11 cellular contexts compared by ENCODE assay signal in genomic region chr10:104299031-104299904, GRCh38. TPM values are rescaled to one million over a fixed set of nuclear protein-coding genes. Genes with fewer than 3 reads are reported as not detected.
DNase-seq lines count a peak whose midpoint lies in the region; ATAC-seq, FAIRE-seq and TF ChIP-seq lines count a peak whose summit lies in the region.
"Had no signal": no experiment of that assay in that cellular context is flagged by ENCODE, and none has a peak within 500 bp of the region (broad histone marks: within the 10 kb centered on the region; RNA-seq: fewer than 3 reads in every experiment).

No MANE protein-coding gene starts in this region.

- H3K36me3 ChIP-seq in lung (ENCODE audit: control insufficient read depth in 2 of 2, insufficient read depth in 2 of 2, low read length in 2 of 2) = no peaks in the 10 kb centered on the region

- no peak for TF ChIP-seq CTCF in lung (IDR thresholded peaks at IDR 0.05; ENCODE audit: control extremely low read depth, extremely low read depth)

- peaks cover 13 to 22% of the 10 kb centered on the region in 2 donors for H3K4me1 ChIP-seq in lung (ENCODE audit: control insufficient read depth in 2 of 2, insufficient read depth in 2 of 2, low read length in 2 of 2)

- H3K27me3 ChIP-seq in lung (ENCODE audit: control insufficient read depth, insufficient read depth) = no peaks in the 10 kb centered on the region

- ATAC-seq in lung (ENCODE audit: insufficient read depth, low FRiP score) (no peak), GM19452 (IDR thresholded peaks at IDR 0.05; ENCODE audit: unreplicated experiment) (no peak)
- ATAC-seq: activated CD4-positive, CD25-positive, alpha-beta regulatory T cell treated with anti-CD3 and anti-CD28 coated beads, Interleukin-2, amount 50 U/mL, for 24 hours; esophagus mucosa had no signal

- no peak for FAIRE-seq in GM19239 (lab: Jason Lieb, UNC)

- peak overlapping the region; percentile 71 for H3K27ac ChIP-seq in cingulate gyrus (ENCODE audit: low read depth, low read length)
- H3K27ac ChIP-seq in lung (ENCODE audit: low read depth in 1 of 2, low read length in 1 of 2) = peak overlapping the region; percentile 55 to 99
- H3K27ac ChIP-seq in temporal lobe (ENCODE audit: low read depth, low read length) = peak overlapping the region; percentile 19

- H3K4me3 ChIP-seq in lung = no peak overlapping the region

- H3K9me3 ChIP-seq in lung (ENCODE audit: control insufficient read depth in 2 of 2, insufficient read depth in 1 of 2, low read length in 1 of 2) = no peaks in the 10 kb centered on the region

- 55 to 62% methylated on average over 13 of the region's 13 CpGs for WGBS in lung, 2 donors

- DNase-seq in lung (ENCODE audit: low spot score) = no peak
- no peak for DNase-seq in GM19239 (ENCODE audit: insufficient read length, low spot score)
- DNase-seq in OCI-M1 (lab: John Stamatoyannopoulos, UW) = no peak
- DNase-seq: activated naive CD4-positive, alpha-beta T cell treated with anti-CD3 and anti-CD28 coated beads, Interleukin-2, amount 10 ng/mL, durations not matched to agents 7 days and 5 days; NCI-H1436 had no signal

TF ChIP-seq in PFSK-1, 5 proteins besides CTCF, POLR2A, EP300 and RAD21:
- TF ChIP-seq POLR2AphosphoS5 (IDR thresholded peaks at IDR 0.05; ENCODE audit: low read depth, low read length) = no peak
- 0 out of 2 replicates have a peak, but pooled peaks have one; percentile 23 for TF ChIP-seq TAF1 (IDR thresholded peaks at IDR 0.05; ENCODE audit: borderline replicate concordance, insufficient read depth, low read length)
- TF ChIP-seq, protein P1, sequence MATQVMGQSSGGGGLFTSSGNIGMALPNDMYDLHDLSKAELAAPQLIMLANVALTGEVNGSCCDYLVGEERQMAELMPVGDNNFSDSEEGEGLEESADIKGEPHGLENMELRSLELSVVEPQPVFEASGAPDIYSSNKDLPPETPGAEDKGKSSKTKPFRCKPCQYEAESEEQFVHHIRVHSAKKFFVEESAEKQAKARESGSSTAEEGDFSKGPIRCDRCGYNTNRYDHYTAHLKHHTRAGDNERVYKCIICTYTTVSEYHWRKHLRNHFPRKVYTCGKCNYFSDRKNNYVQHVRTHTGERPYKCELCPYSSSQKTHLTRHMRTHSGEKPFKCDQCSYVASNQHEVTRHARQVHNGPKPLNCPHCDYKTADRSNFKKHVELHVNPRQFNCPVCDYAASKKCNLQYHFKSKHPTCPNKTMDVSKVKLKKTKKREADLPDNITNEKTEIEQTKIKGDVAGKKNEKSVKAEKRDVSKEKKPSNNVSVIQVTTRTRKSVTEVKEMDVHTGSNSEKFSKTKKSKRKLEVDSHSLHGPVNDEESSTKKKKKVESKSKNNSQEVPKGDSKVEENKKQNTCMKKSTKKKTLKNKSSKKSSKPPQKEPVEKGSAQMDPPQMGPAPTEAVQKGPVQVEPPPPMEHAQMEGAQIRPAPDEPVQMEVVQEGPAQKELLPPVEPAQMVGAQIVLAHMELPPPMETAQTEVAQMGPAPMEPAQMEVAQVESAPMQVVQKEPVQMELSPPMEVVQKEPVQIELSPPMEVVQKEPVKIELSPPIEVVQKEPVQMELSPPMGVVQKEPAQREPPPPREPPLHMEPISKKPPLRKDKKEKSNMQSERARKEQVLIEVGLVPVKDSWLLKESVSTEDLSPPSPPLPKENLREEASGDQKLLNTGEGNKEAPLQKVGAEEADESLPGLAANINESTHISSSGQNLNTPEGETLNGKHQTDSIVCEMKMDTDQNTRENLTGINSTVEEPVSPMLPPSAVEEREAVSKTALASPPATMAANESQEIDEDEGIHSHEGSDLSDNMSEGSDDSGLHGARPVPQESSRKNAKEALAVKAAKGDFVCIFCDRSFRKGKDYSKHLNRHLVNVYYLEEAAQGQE (IDR thresholded peaks at IDR 0.05; ENCODE audit: insufficient read depth in 1 of 2, low read depth in 2 of 2, low read length in 2 of 2) = 0 out of 4 replicates have a peak, but pooled peaks of 1 of the 2 experiments have one; percentile 9

RNA-seq across cellular contexts. Expression of gene GSTO2, which starts 30.3 kb away (rescaled TPM):
- 1.1 TPM for polyA plus RNA-seq in PFSK-1 (2012; ENCODE audit: insufficient read length, low read depth)
- total RNA-seq in lung = 10 to 100 TPM; 10.6 to 13.5 TPM
- 10 to 100 TPM in 1 of 2 donors, 1 to 10 TPM in 1; 6.6 to 25.9 TPM for polyA plus RNA-seq in lung
- total RNA-seq in temporal lobe = 1.7 TPM

RNA-seq across cellular contexts. Expression of gene ITPRIP, which starts 39.0 kb away (rescaled TPM):
- 95.5 TPM for polyA plus RNA-seq in PFSK-1 (2012; ENCODE audit: insufficient read length, low read depth)
- total RNA-seq in lung (10 to 100 TPM; 23.8 to 36.0 TPM), temporal lobe (2.0 TPM)
- 10 to 100 TPM; 21.7 to 44.7 TPM for polyA plus RNA-seq in lung

RNA-seq across cellular contexts. Expression of gene GSTO1, which starts 44.6 kb away (rescaled TPM):
- not detected for polyA plus RNA-seq in PFSK-1 (2012; ENCODE audit: insufficient read length, low read depth)
- total RNA-seq in lung (100 to 1,000 TPM in 1 of 2 donors, 10 to 100 TPM in 1; 47.2 to 130 TPM), temporal lobe (17.5 TPM)
- polyA plus RNA-seq in lung = 100 to 1,000 TPM; 205 to 244 TPM

RNA-seq across cellular contexts. Expression of gene CFAP58, which starts 54.4 kb away (rescaled TPM):
- 0.28 TPM for polyA plus RNA-seq in PFSK-1 (2012; ENCODE audit: insufficient read length, low read depth)
- total RNA-seq in lung (1 to 10 TPM; 5.0 to 5.4 TPM), temporal lobe (0.25 TPM)
- 1 to 10 TPM; 1.4 to 2.2 TPM for polyA plus RNA-seq in lung

Comparison
In these comparisons a context has a peak if more than half of its experiments do, and no peak if none do; other contexts are left out.
1. H3K27ac ChIP-seq: peak in every context shown above with its lines; median percentile 77 in lung; 71 in cingulate gyrus; 19 in temporal lobe.